15 cellular contexts compared by ENCODE assay signal in genomic region chr18:58557013-58557435, GRCh38.
DNase-seq lines count a peak whose midpoint lies in the region; ATAC-seq and TF ChIP-seq lines count a peak whose summit lies in the region.
"Had no signal": no experiment of that assay in that cellular context is flagged by ENCODE, and none has a peak within 500 bp of the region (broad histone marks: within the 10 kb centered on the region; RNA-seq: fewer than 3 reads in every experiment).

No MANE protein-coding gene starts in this region.

- H3K4me1 ChIP-seq in neural progenitor cell = peaks cover 21% of the 10 kb centered on the region
- H3K4me1 ChIP-seq in sigmoid colon = no peaks in the 10 kb centered on the region
- H3K4me1 ChIP-seq in uterus = no peaks in the 10 kb centered on the region

- peak overlapping the region; percentile 82 for H3K27ac ChIP-seq in neural progenitor cell
- H3K27ac ChIP-seq in sigmoid colon = no peak overlapping the region
- no peak overlapping the region for H3K27ac ChIP-seq in uterus
- H3K27ac ChIP-seq: coronary artery, thoracic aorta had no signal

- H3K4me1 Mint-ChIP-seq in neural progenitor cell = peaks cover 16% of the 10 kb centered on the region
- H3K4me1 Mint-ChIP-seq: CD14-positive monocyte had no signal

- no peaks in the 10 kb centered on the region for H3K27me3 ChIP-seq in neural progenitor cell
- no peaks in the 10 kb centered on the region for H3K27me3 ChIP-seq in sigmoid colon
- no peaks in the 10 kb centered on the region for H3K27me3 ChIP-seq in uterus

- peak overlapping the region; percentile 64 for H2AFZ ChIP-seq in neural progenitor cell (replicated peaks)

- H3K9me3 Mint-ChIP-seq in neural progenitor cell = peaks cover 15% of the 10 kb centered on the region

- TF ChIP-seq CTCF in neural progenitor cell (IDR thresholded peaks at IDR 0.05) (no peak), sigmoid colon (IDR thresholded peaks at IDR 0.05) (no peak), uterus (IDR thresholded peaks at IDR 0.05) (no peak)

- intact Hi-C loops in sigmoid colon (cut with DNase I) (no loop called here), uterus (cut with DNase I; ENCODE audit: low total_unique reads) (no loop called here)

- no peaks in the 10 kb centered on the region for H4K20me1 ChIP-seq in neural progenitor cell (ENCODE audit: low read depth)

- H3K9me3 ChIP-seq in neural progenitor cell (ENCODE audit: low read depth) = no peaks in the 10 kb centered on the region
- H3K9me3 ChIP-seq in sigmoid colon = no peaks in the 10 kb centered on the region
- H3K9me3 ChIP-seq in uterus = no peaks in the 10 kb centered on the region
- H3K9me3 ChIP-seq: thoracic aorta had no signal

- H3K36me3 ChIP-seq in neural progenitor cell (no peaks in the 10 kb centered on the region), sigmoid colon (no peaks in the 10 kb centered on the region), uterus (no peaks in the 10 kb centered on the region)
- H3K36me3 ChIP-seq: thoracic aorta had no signal

- H3K4me3 Mint-ChIP-seq in neural progenitor cell = peak overlapping the region; percentile 43
- H3K4me3 Mint-ChIP-seq: activated CD4-positive, alpha-beta memory T cell treated with anti-CD3 and anti-CD28 coated beads for 36 hours; CD14-positive monocyte had no signal

- peaks cover 3% of the 10 kb centered on the region for H3K36me3 Mint-ChIP-seq in neural progenitor cell
- H3K36me3 Mint-ChIP-seq: CD14-positive monocyte had no signal

- H3K27me3 Mint-ChIP-seq in neural progenitor cell (ENCODE audit: insufficient read depth, low read depth) = peaks cover 8% of the 10 kb centered on the region
- H3K27me3 Mint-ChIP-seq: activated CD4-positive, alpha-beta memory T cell treated with anti-CD3 and anti-CD28 coated beads for 36 hours had no signal

- no peak overlapping the region for H3K9ac ChIP-seq in neural progenitor cell

- 84 to 94% methylated on average over 7 of the region's 7 CpGs for WGBS in sigmoid colon, 2 donors

- H3K79me2 ChIP-seq in neural progenitor cell (ENCODE audit: low read depth) = no peaks in the 10 kb centered on the region

- TF ChIP-seq EP300 in sigmoid colon (IDR thresholded peaks at IDR 0.05) = no peak

- H3K4me2 ChIP-seq in neural progenitor cell = peak overlapping the region; percentile 57

- TF ChIP-seq POLR2A in sigmoid colon (IDR thresholded peaks at IDR 0.05) (no peak), uterus (IDR thresholded peaks at IDR 0.05) (no peak)

- ATAC-seq in GM18861 (IDR thresholded peaks at IDR 0.05; ENCODE audit: unreplicated experiment) = peak; percentile 37
- ATAC-seq in GM21786 (IDR thresholded peaks at IDR 0.05; ENCODE audit: unreplicated experiment) = peak; percentile 65
- ATAC-seq in left lobe of liver = no peak

- peaks cover 15% of the 10 kb centered on the region for H3F3A ChIP-seq in neural progenitor cell (ENCODE audit: low read depth)

- H3K27ac Mint-ChIP-seq in neural progenitor cell = no peak overlapping the region
- H3K27ac Mint-ChIP-seq: activated CD4-positive, alpha-beta memory T cell treated with anti-CD3 and anti-CD28 coated beads for 36 hours had no signal

- DNase-seq in NCI-H69 (lab: John Stamatoyannopoulos, UW) = peak; percentile 35
- DNase-seq in neural progenitor cell (ENCODE audit: low spot score) = no peak
- DNase-seq in left lobe of liver (ENCODE audit: low spot score) = no peak
- DNase-seq in sigmoid colon = no peak
- no peak for DNase-seq in uterus
- no peak for DNase-seq in GM03348 (ENCODE audit: low spot score)
- DNase-seq: activated CD4-positive, alpha-beta memory T cell treated with anti-CD3 and anti-CD28 coated beads for 36 hours; activated naive CD4-positive, alpha-beta T cell treated with anti-CD3 and anti-CD28 coated beads, Interleukin-2, amount 50 U/mL, for 16 hours; H7; NCI-H1436 treated with DMSO at 0.1 percent for 48 hours had no signal

- no peak overlapping the region for H3K4me3 ChIP-seq in neural progenitor cell
- no peak overlapping the region for H3K4me3 ChIP-seq in sigmoid colon
- no peak overlapping the region for H3K4me3 ChIP-seq in uterus
- H3K4me3 ChIP-seq: coronary artery, thoracic aorta had no signal
